In genomic region chr12:23277831-23278230, GRCh38 we compare ENCODE assay signal across 11 cellular contexts.
"Had no signal": no experiment of that assay in that cellular context is flagged by ENCODE, and none has a peak within 500 bp of the region (broad histone marks: within the 10 kb centered on the region; RNA-seq: fewer than 3 reads in every experiment).

No MANE protein-coding gene starts in this region.

- ATAC-seq: GM23338, HCT116 had no signal

- H3K27ac ChIP-seq: GM23248 had no signal

- H3K4me2 ChIP-seq: GM23338 had no signal

- H2AFZ ChIP-seq: GM23248, GM23338 had no signal

- H3K36me3 ChIP-seq: HAP-1 had no signal

- H3K9me3 ChIP-seq: HAP-1 had no signal

- H3K4me3 ChIP-seq: GM23248, GM23338, HAP-1 had no signal

- H3K9ac ChIP-seq: GM23248 had no signal

- DNase-seq: GM23248, GOT3, H7, H9, HCEC 1CT, HFFc6 had no signal

- H3K4me1 ChIP-seq: HAP-1 had no signal

- FAIRE-seq: H1, H54 had no signal
